ENCODE assay signal across 11 cellular contexts in the genomic region with DNA sequence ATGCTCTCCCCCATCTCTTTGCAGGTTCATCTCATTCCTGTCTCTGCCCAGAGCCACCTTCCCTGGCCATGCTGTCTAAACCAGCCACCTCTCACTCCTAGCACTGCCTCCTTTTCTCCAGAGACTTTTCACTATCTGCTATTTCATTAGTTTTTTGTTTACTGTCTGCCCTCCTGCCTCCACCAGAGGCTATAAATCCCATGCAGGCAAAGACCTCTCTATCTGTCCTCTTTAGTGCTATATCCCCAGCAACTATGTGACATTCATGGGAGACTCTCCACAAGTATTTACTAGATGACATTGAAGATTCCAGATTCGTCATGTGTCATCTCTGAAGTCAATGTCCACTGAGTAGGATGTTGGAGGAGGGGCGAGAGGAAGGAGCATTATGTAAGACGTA. TPM values are rescaled to one million over a fixed set of nuclear protein-coding genes. Genes with fewer than 3 reads are reported as not detected.
DNase-seq lines count a peak whose midpoint lies in the region; ATAC-seq and TF ChIP-seq lines count a peak whose summit lies in the region.
"Had no signal": no experiment of that assay in that cellular context is flagged by ENCODE, and none has a peak within 500 bp of the region (broad histone marks: within the 10 kb centered on the region; RNA-seq: fewer than 3 reads in every experiment).

No MANE protein-coding gene starts in this region.

- no peak overlapping the region for H4K91ac ChIP-seq in trophoblast cell (ENCODE audit: low read depth, low read length)

- DNase-seq in trophoblast cell (no peak), sciatic nerve (ENCODE audit: low spot score) (no peak), glomerular visceral epithelial cell (ENCODE audit: extremely low spot score) (no peak)
- no peak for DNase-seq in activated T-cell treated with anti-CD3 and anti-CD28 coated beads, Interleukin-2, amount 50 U/mL, for 48 hours

- peaks cover 0 to 8% (median 4%) of the 10 kb centered on the region in 11 experiments; a peak in 12 of 22 replicates for H3K36me3 ChIP-seq in BLaER1 treated with 17β-estradiol and CSF1 and Interleukin-3, amounts not matched to agents 10 nM and 100 nM
- H3K36me3 ChIP-seq in KMS-11 (ENCODE audit: insufficient read depth), result no peaks in the 10 kb centered on the region
- no peaks in the 10 kb centered on the region for H3K36me3 ChIP-seq in endocrine pancreas (ENCODE audit: control insufficient read depth, insufficient read depth, low read length)
- no peaks in the 10 kb centered on the region for H3K36me3 ChIP-seq in trophoblast cell (ENCODE audit: control insufficient read depth in 1 of 2, insufficient read depth in 2 of 2, low read length in 2 of 2)
- H3K36me3 ChIP-seq: ascending aorta, BE2C, right atrium auricular region had no signal

- H3K14ac ChIP-seq in trophoblast cell (ENCODE audit: low read length), result no peak overlapping the region

- peaks cover 0 to 15% (median 14%) of the 10 kb centered on the region in 11 experiments; a peak in 18 of 22 replicates for H4K20me1 ChIP-seq in BLaER1 treated with 17β-estradiol and CSF1 and Interleukin-3, amounts not matched to agents 10 nM and 100 nM
- no peaks in the 10 kb centered on the region for H4K20me1 ChIP-seq in KMS-11 (ENCODE audit: insufficient read depth)

- no peak overlapping the region for H3K23ac ChIP-seq in trophoblast cell (ENCODE audit: low read length)

- no peaks in the 10 kb centered on the region; a peak in 1 of 22 replicates for H3K9me3 ChIP-seq in BLaER1 treated with 17β-estradiol and CSF1 and Interleukin-3, amounts not matched to agents 10 nM and 100 nM (replicated peaks in 1 of 11)
- H3K9me3 ChIP-seq in endocrine pancreas (ENCODE audit: control insufficient read depth, low read length), result no peaks in the 10 kb centered on the region
- H3K9me3 ChIP-seq in trophoblast cell (ENCODE audit: insufficient read depth, low read depth, low read length), result peaks cover 4% of the 10 kb centered on the region
- H3K9me3 ChIP-seq: ascending aorta, BE2C, right atrium auricular region had no signal

- H3K4me2 ChIP-seq in BLaER1 treated with 17β-estradiol and CSF1 and Interleukin-3, amounts not matched to agents 10 nM and 100 nM, result peak overlapping the region; percentile 16 to 80 (median 62); a peak in 16 of 22 replicates
- peak overlapping the region; percentile 70 for H3K4me2 ChIP-seq in KMS-11
- H3K4me2 ChIP-seq in trophoblast cell (ENCODE audit: low read length), result no peak overlapping the region

- ATAC-seq in sciatic nerve, result no peak
- ATAC-seq in GM18870 (IDR thresholded peaks at IDR 0.05; ENCODE audit: unreplicated experiment), result no peak

- H3K9ac ChIP-seq in BLaER1 treated with 17β-estradiol and CSF1 and Interleukin-3, amounts not matched to agents 10 nM and 100 nM, result peak overlapping the region in 3 of 11 experiments; percentile 3 to 7 (median 4); a peak in 1 of 22 replicates
- no peak overlapping the region for H3K9ac ChIP-seq in KMS-11
- H3K9ac ChIP-seq in endocrine pancreas (ENCODE audit: control insufficient read depth, insufficient read depth, low read length), result no peak overlapping the region
- peak overlapping the region; percentile 15 for H3K9ac ChIP-seq in trophoblast cell (ENCODE audit: low read length)

- H4K8ac ChIP-seq in trophoblast cell (ENCODE audit: low read depth, low read length), result no peak overlapping the region

- H2AK5ac ChIP-seq in trophoblast cell (ENCODE audit: low read length), result no peak overlapping the region

- WGBS in trophoblast cell (ENCODE audit: extremely low coverage, insufficient coverage, insufficient read length), result no CpG with 5 or more reads among the region's 3 CpGs

- H3K27me3 ChIP-seq in BLaER1 treated with 17β-estradiol and CSF1 and Interleukin-3, amounts not matched to agents 10 nM and 100 nM, result no peaks in the 10 kb centered on the region
- H3K27me3 ChIP-seq in KMS-11 (ENCODE audit: insufficient read depth, low read depth), result peaks cover 10% of the 10 kb centered on the region
- peaks cover 4% of the 10 kb centered on the region for H3K27me3 ChIP-seq in endocrine pancreas (ENCODE audit: control insufficient read depth, insufficient read depth, low read length)
- peaks cover 20% of the 10 kb centered on the region for H3K27me3 ChIP-seq in trophoblast cell (ENCODE audit: insufficient read depth, low read length)
- H3K27me3 ChIP-seq: ascending aorta, BE2C, right atrium auricular region had no signal

- no peak overlapping the region for H3K4ac ChIP-seq in trophoblast cell (ENCODE audit: low read depth, low read length)

- H3K79me1 ChIP-seq in trophoblast cell (ENCODE audit: low read length), result peaks cover 3% of the 10 kb centered on the region

- no peak overlapping the region for H2BK5ac ChIP-seq in trophoblast cell (ENCODE audit: low read depth, low read length, poor library complexity)

- peak overlapping the region; percentile 73; the same call in 1 of the 2 replicates for H2AFZ ChIP-seq in KMS-11 (ENCODE audit: low read depth)
- H2AFZ ChIP-seq in trophoblast cell (ENCODE audit: insufficient read depth, low read length, poor library complexity), result no peak overlapping the region

- no peak overlapping the region for H3K27ac ChIP-seq in BLaER1 treated with 17β-estradiol and CSF1 and Interleukin-3, amounts not matched to agents 10 nM and 100 nM
- H3K27ac ChIP-seq in KMS-11 (no peak overlapping the region), trophoblast cell (ENCODE audit: low read depth, low read length) (no peak overlapping the region)

- TF ChIP-seq CTCF in KMS-11 (conservative IDR thresholded peaks at IDR 0.05; ENCODE audit: low read depth, low read length), result no peak

- H3K79me2 ChIP-seq in KMS-11 (ENCODE audit: insufficient read depth, low read depth) (no peaks in the 10 kb centered on the region), trophoblast cell (ENCODE audit: control insufficient read depth, insufficient read depth, low read length, poor library complexity) (no peaks in the 10 kb centered on the region)

- peaks cover 28 to 42% (median 33%) of the 10 kb centered on the region in 10 experiments for H3K4me1 ChIP-seq in BLaER1 treated with 17β-estradiol and CSF1 and Interleukin-3, amounts not matched to agents 10 nM and 100 nM
- peaks cover 39% of the 10 kb centered on the region for H3K4me1 ChIP-seq in KMS-11 (ENCODE audit: low read depth, poor library complexity, severe bottlenecking)
- H3K4me1 ChIP-seq in endocrine pancreas (ENCODE audit: control insufficient read depth, insufficient read depth, low read length), result no peaks in the 10 kb centered on the region
- peaks cover 14 to 18% of the 10 kb centered on the region in 2 experiments for H3K4me1 ChIP-seq in trophoblast cell (ENCODE audit: control insufficient read depth in 1 of 2, insufficient read depth in 2 of 2, low read length in 2 of 2)

- intact Hi-C loops in sciatic nerve (cut with DNase I), result no loop called here

- H2BK120ac ChIP-seq in trophoblast cell (ENCODE audit: insufficient read depth, low read length, poor library complexity), result no peak overlapping the region

- no peak overlapping the region for H2BK12ac ChIP-seq in trophoblast cell (ENCODE audit: low read length)

- no peak overlapping the region for H3K18ac ChIP-seq in trophoblast cell (ENCODE audit: low read length)

- H4K12ac ChIP-seq in trophoblast cell (ENCODE audit: low read depth, low read length), result no peak overlapping the region

- no peak overlapping the region for H3K4me3 ChIP-seq in BLaER1 treated with 17β-estradiol and CSF1 and Interleukin-3, amounts not matched to agents 10 nM and 100 nM
- no peak overlapping the region for H3K4me3 ChIP-seq in KMS-11 (IDR thresholded peaks at IDR 0.05; ENCODE audit: insufficient read depth, low read depth, low read length)
- H3K4me3 ChIP-seq in endocrine pancreas (ENCODE audit: control insufficient read depth, insufficient read depth, low read length), result peak overlapping the region; percentile 6
- no peak overlapping the region for H3K4me3 ChIP-seq in trophoblast cell (ENCODE audit: low read depth, low read length)
- H3K4me3 ChIP-seq: ascending aorta, right atrium auricular region had no signal

RNA-seq across cellular contexts. Expression of a gene that starts 3.5 kb away (rescaled TPM):
- 23.3 and 27.6 TPM in 2 replicates for polyA plus RNA-seq in trophoblast cell (2013)
- 39.9 TPM for total RNA-seq in sciatic nerve

RNA-seq across cellular contexts. Expression of a gene that starts 10.2 kb away (rescaled TPM):
- 17.7 and 18.0 TPM in 2 replicates for polyA plus RNA-seq in trophoblast cell (2013)
- total RNA-seq in sciatic nerve, result 33.8 TPM

RNA-seq across cellular contexts. Expression of a gene that starts 49.0 kb away (rescaled TPM):
- 9.6 and 10.5 TPM in 2 replicates for polyA plus RNA-seq in trophoblast cell (2013)
- total RNA-seq in sciatic nerve, result 29.9 TPM
